ENCODE assay signal across 1 cellular context in the genomic region with DNA sequence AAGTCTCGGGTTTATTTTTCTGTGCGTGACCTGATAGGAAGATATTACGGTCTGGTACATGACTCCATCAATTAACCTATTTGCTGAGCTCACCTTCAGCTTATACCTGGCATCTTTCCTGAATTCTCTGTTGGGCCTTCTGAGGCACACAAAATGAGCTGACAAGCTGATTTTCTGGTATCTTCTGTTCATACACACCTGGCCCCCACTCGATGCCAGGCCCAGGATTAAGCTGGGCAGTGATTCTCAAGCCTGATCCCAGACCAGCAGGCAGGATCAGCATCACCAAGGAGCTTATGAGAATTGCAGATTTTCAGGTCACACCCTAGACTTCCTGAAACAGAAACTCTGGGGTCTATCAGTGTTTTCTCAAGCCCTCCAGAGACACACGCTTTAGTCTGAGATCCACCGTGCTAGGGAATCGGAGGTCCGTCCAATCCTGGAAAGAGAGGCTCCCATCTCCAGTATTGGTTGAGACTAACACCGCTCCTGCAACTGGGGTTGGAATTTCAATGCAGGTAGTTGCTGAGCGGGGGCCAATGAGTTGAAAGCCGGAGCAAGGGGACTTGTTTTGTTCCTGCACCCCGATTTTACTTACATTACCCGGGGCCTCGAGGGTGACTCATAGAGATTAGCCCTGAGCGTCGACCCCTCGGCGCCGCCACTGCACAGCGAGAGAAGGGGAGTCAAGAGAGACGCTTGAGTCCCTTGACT.
TF ChIP-seq lines count a peak whose summit lies in the region.

No MANE protein-coding gene starts in this region.

TF ChIP-seq in K562, 482 proteins besides CTCF, POLR2A, EP300 and RAD21 (continued from another document and continues in another):
- TF ChIP-seq, protein P1, sequence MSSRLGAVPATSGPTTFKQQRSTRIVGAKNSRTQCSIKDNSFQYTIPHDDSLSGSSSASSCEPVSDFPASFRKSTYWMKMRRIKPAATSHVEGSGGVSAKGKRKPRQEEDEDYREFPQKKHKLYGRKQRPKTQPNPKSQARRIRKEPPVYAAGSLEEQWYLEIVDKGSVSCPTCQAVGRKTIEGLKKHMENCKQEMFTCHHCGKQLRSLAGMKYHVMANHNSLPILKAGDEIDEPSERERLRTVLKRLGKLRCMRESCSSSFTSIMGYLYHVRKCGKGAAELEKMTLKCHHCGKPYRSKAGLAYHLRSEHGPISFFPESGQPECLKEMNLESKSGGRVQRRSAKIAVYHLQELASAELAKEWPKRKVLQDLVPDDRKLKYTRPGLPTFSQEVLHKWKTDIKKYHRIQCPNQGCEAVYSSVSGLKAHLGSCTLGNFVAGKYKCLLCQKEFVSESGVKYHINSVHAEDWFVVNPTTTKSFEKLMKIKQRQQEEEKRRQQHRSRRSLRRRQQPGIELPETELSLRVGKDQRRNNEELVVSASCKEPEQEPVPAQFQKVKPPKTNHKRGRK (tag; IDR thresholded peaks at IDR 0.05): no peak
- TF ChIP-seq ZNF589 (CRISPR knock-in tag; IDR thresholded peaks at IDR 0.05; ENCODE audit: low read depth): no peak; the same call in 1 of the 2 replicates
- TF ChIP-seq, protein P2, sequence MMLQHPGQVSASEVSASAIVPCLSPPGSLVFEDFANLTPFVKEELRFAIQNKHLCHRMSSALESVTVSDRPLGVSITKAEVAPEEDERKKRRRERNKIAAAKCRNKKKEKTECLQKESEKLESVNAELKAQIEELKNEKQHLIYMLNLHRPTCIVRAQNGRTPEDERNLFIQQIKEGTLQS (IDR thresholded peaks at IDR 0.05): peak; percentile 58
- TF ChIP-seq, protein P2 (CRISPR knock-in tag; conservative IDR thresholded peaks at IDR 0.05): no peak
- no peak for TF ChIP-seq CSDE1 (IDR thresholded peaks at IDR 0.05)
- no peak for TF ChIP-seq ZC3H8 (IDR thresholded peaks at IDR 0.05)
- no peak for TF ChIP-seq JUND (IDR thresholded peaks at IDR 0.05; ENCODE audit: borderline replicate concordance, low read depth, low read length)
- TF ChIP-seq JUND (tag; IDR thresholded peaks at IDR 0.05; ENCODE audit: borderline replicate concordance, low read depth, low read length): no peak
- TF ChIP-seq, protein P3, sequence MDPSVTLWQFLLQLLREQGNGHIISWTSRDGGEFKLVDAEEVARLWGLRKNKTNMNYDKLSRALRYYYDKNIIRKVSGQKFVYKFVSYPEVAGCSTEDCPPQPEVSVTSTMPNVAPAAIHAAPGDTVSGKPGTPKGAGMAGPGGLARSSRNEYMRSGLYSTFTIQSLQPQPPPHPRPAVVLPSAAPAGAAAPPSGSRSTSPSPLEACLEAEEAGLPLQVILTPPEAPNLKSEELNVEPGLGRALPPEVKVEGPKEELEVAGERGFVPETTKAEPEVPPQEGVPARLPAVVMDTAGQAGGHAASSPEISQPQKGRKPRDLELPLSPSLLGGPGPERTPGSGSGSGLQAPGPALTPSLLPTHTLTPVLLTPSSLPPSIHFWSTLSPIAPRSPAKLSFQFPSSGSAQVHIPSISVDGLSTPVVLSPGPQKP (CRISPR knock-in tag; IDR thresholded peaks at IDR 0.05): no peak
- no peak for TF ChIP-seq HNRNPH1 (optimal IDR thresholded peaks at IDR 0.05; ENCODE audit: low read depth, low read length)
- TF ChIP-seq MEF2A (IDR thresholded peaks at IDR 0.05; ENCODE audit: control insufficient read depth, low read depth, low read length): no peak
- peak; percentile 15; the same call in 1 of the 2 replicates for TF ChIP-seq SMARCE1 (IDR thresholded peaks at IDR 0.05)
- no peak for TF ChIP-seq ZNF253 (CRISPR knock-in tag; conservative IDR thresholded peaks at IDR 0.05)
- TF ChIP-seq ARID1B (IDR thresholded peaks at IDR 0.05): no peak
- no peak for TF ChIP-seq ADNP (tag; IDR thresholded peaks at IDR 0.05)
- no peak for TF ChIP-seq TBP (optimal IDR thresholded peaks at IDR 0.05; ENCODE audit: low read depth, low read length)
- TF ChIP-seq SIN3A (IDR thresholded peaks at IDR 0.05; ENCODE audit: borderline replicate concordance in 2 of 2, control insufficient read depth in 1 of 2, low read depth in 2 of 2, low read length in 2 of 2): 0 out of 4 replicates have a peak, but pooled peaks of 1 of the 2 experiments have one; percentile 31
- no peak for TF ChIP-seq ELF2 (CRISPR knock-in tag; IDR thresholded peaks at IDR 0.05)
- no peak for TF ChIP-seq KLF16 (IDR thresholded peaks at IDR 0.05)
- TF ChIP-seq ESRRA (IDR thresholded peaks at IDR 0.05; ENCODE audit: borderline replicate concordance, low read depth): no peak
- no peak for TF ChIP-seq POLR2AphosphoS2 (IDR thresholded peaks at IDR 0.05; ENCODE audit: low read length)
- no peak for TF ChIP-seq ZSCAN29 (IDR thresholded peaks at IDR 0.05)
- TF ChIP-seq ZNF717 (CRISPR knock-in tag; IDR thresholded peaks at IDR 0.05): no peak
- TF ChIP-seq, protein P4, sequence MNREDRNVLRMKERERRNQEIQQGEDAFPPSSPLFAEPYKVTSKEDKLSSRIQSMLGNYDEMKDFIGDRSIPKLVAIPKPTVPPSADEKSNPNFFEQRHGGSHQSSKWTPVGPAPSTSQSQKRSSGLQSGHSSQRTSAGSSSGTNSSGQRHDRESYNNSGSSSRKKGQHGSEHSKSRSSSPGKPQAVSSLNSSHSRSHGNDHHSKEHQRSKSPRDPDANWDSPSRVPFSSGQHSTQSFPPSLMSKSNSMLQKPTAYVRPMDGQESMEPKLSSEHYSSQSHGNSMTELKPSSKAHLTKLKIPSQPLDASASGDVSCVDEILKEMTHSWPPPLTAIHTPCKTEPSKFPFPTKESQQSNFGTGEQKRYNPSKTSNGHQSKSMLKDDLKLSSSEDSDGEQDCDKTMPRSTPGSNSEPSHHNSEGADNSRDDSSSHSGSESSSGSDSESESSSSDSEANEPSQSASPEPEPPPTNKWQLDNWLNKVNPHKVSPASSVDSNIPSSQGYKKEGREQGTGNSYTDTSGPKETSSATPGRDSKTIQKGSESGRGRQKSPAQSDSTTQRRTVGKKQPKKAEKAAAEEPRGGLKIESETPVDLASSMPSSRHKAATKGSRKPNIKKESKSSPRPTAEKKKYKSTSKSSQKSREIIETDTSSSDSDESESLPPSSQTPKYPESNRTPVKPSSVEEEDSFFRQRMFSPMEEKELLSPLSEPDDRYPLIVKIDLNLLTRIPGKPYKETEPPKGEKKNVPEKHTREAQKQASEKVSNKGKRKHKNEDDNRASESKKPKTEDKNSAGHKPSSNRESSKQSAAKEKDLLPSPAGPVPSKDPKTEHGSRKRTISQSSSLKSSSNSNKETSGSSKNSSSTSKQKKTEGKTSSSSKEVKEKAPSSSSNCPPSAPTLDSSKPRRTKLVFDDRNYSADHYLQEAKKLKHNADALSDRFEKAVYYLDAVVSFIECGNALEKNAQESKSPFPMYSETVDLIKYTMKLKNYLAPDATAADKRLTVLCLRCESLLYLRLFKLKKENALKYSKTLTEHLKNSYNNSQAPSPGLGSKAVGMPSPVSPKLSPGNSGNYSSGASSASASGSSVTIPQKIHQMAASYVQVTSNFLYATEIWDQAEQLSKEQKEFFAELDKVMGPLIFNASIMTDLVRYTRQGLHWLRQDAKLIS (CRISPR knock-in tag; IDR thresholded peaks at IDR 0.05): no peak
- no peak for TF ChIP-seq CBX3 (IDR thresholded peaks at IDR 0.05; ENCODE audit: borderline replicate concordance in 1 of 2, low read length in 2 of 2)
- TF ChIP-seq, protein P5, sequence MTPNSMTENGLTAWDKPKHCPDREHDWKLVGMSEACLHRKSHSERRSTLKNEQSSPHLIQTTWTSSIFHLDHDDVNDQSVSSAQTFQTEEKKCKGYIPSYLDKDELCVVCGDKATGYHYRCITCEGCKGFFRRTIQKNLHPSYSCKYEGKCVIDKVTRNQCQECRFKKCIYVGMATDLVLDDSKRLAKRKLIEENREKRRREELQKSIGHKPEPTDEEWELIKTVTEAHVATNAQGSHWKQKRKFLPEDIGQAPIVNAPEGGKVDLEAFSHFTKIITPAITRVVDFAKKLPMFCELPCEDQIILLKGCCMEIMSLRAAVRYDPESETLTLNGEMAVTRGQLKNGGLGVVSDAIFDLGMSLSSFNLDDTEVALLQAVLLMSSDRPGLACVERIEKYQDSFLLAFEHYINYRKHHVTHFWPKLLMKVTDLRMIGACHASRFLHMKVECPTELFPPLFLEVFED (CRISPR knock-in tag; conservative IDR thresholded peaks at IDR 0.05): 0 out of 2 replicates have a peak, but pooled peaks have one; percentile 46
- no peak for TF ChIP-seq COPS2 (conservative IDR thresholded peaks at IDR 0.05)
- no peak for TF ChIP-seq ZKSCAN8 (CRISPR knock-in tag; IDR thresholded peaks at IDR 0.05)
- no peak for TF ChIP-seq SAFB (IDR thresholded peaks at IDR 0.05; ENCODE audit: borderline replicate concordance, low read depth, low read length)
- TF ChIP-seq, protein P6, sequence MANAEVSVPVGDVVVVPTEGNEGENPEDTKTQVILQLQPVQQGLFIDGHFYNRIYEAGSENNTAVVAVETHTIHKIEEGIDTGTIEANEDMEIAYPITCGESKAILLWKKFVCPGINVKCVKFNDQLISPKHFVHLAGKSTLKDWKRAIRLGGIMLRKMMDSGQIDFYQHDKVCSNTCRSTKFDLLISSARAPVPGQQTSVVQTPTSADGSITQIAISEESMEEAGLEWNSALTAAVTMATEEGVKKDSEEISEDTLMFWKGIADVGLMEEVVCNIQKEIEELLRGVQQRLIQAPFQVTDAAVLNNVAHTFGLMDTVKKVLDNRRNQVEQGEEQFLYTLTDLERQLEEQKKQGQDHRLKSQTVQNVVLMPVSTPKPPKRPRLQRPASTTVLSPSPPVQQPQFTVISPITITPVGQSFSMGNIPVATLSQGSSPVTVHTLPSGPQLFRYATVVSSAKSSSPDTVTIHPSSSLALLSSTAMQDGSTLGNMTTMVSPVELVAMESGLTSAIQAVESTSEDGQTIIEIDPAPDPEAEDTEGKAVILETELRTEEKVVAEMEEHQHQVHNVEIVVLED (CRISPR knock-in tag; IDR thresholded peaks at IDR 0.05): no peak
- TF ChIP-seq ZNF197 (CRISPR knock-in tag; IDR thresholded peaks at IDR 0.05; ENCODE audit: low read depth): no peak
- TF ChIP-seq ZSCAN32 (CRISPR knock-in tag; IDR thresholded peaks at IDR 0.05): no peak
- TF ChIP-seq CHCHD3 (CRISPR knock-in tag; IDR thresholded peaks at IDR 0.05): 0 out of 2 replicates have a peak, but pooled peaks have one; percentile 32
- no peak for TF ChIP-seq RBM15 (IDR thresholded peaks at IDR 0.05; ENCODE audit: insufficient read depth, low read length)
- no peak for TF ChIP-seq ARID2 (IDR thresholded peaks at IDR 0.05)
- no peak for TF ChIP-seq ZFP30 (CRISPR knock-in tag; IDR thresholded peaks at IDR 0.05; ENCODE audit: borderline replicate concordance)
- TF ChIP-seq TOE1 (IDR thresholded peaks at IDR 0.05; ENCODE audit: borderline replicate concordance): no peak
- no peak for TF ChIP-seq TOE1 (CRISPR knock-in tag; IDR thresholded peaks at IDR 0.05; ENCODE audit: borderline replicate concordance, low read depth)
- no peak for TF ChIP-seq SOX6 (IDR thresholded peaks at IDR 0.05)
- no peak for TF ChIP-seq CBX1 (IDR thresholded peaks at IDR 0.05; ENCODE audit: low read depth)
- TF ChIP-seq MYBL2 (IDR thresholded peaks at IDR 0.05; ENCODE audit: low read depth): no peak
- TF ChIP-seq MYBL2 (CRISPR knock-in tag; IDR thresholded peaks at IDR 0.05; ENCODE audit: borderline replicate concordance): no peak
- no peak for TF ChIP-seq LARP7 (IDR thresholded peaks at IDR 0.05)
- TF ChIP-seq CBFA2T3 (IDR thresholded peaks at IDR 0.05): no peak
- no peak for TF ChIP-seq TSC22D4 (tag; IDR thresholded peaks at IDR 0.05)
- TF ChIP-seq ZNF76 (CRISPR knock-in tag; IDR thresholded peaks at IDR 0.05; ENCODE audit: borderline replicate concordance): 0 out of 2 replicates have a peak, but pooled peaks have one; percentile 18
- TF ChIP-seq, protein P7, sequence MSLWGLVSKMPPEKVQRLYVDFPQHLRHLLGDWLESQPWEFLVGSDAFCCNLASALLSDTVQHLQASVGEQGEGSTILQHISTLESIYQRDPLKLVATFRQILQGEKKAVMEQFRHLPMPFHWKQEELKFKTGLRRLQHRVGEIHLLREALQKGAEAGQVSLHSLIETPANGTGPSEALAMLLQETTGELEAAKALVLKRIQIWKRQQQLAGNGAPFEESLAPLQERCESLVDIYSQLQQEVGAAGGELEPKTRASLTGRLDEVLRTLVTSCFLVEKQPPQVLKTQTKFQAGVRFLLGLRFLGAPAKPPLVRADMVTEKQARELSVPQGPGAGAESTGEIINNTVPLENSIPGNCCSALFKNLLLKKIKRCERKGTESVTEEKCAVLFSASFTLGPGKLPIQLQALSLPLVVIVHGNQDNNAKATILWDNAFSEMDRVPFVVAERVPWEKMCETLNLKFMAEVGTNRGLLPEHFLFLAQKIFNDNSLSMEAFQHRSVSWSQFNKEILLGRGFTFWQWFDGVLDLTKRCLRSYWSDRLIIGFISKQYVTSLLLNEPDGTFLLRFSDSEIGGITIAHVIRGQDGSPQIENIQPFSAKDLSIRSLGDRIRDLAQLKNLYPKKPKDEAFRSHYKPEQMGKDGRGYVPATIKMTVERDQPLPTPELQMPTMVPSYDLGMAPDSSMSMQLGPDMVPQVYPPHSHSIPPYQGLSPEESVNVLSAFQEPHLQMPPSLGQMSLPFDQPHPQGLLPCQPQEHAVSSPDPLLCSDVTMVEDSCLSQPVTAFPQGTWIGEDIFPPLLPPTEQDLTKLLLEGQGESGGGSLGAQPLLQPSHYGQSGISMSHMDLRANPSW (CRISPR knock-in tag; IDR thresholded peaks at IDR 0.05): no peak; the same call in 1 of the 2 replicates
- TF ChIP-seq ZNF77 (CRISPR knock-in tag; IDR thresholded peaks at IDR 0.05): no peak
- TF ChIP-seq PYGO2 (tag; IDR thresholded peaks at IDR 0.05): no peak
- TF ChIP-seq, protein P8, sequence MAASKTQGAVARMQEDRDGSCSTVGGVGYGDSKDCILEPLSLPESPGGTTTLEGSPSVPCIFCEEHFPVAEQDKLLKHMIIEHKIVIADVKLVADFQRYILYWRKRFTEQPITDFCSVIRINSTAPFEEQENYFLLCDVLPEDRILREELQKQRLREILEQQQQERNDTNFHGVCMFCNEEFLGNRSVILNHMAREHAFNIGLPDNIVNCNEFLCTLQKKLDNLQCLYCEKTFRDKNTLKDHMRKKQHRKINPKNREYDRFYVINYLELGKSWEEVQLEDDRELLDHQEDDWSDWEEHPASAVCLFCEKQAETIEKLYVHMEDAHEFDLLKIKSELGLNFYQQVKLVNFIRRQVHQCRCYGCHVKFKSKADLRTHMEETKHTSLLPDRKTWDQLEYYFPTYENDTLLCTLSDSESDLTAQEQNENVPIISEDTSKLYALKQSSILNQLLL (CRISPR knock-in tag; IDR thresholded peaks at IDR 0.05; ENCODE audit: borderline replicate concordance): no peak
- TF ChIP-seq RBBP5 (IDR thresholded peaks at IDR 0.05; ENCODE audit: borderline replicate concordance, insufficient read depth, low read length, poor library complexity, severe bottlenecking): no peak
- TF ChIP-seq PTRF (tag; IDR thresholded peaks at IDR 0.05): no peak
- TF ChIP-seq GTF2E2 (tag; IDR thresholded peaks at IDR 0.05): no peak
- TF ChIP-seq SREBF1 (IDR thresholded peaks at IDR 0.05; ENCODE audit: borderline replicate concordance, low read depth, low read length): no peak
- TF ChIP-seq GATA2 (CRISPR knock-in tag; IDR thresholded peaks at IDR 0.05): no peak
- TF ChIP-seq ZNF444 (CRISPR knock-in tag; IDR thresholded peaks at IDR 0.05): 0 out of 2 replicates have a peak, but pooled peaks have one; percentile 14
- no peak for TF ChIP-seq ATF7 (IDR thresholded peaks at IDR 0.05)
- no peak for TF ChIP-seq ZBTB1 (CRISPR knock-in tag; IDR thresholded peaks at IDR 0.05; ENCODE audit: borderline replicate concordance, low read depth)
